Comparison of ENCODE assay signal across 1 cellular context in the genomic region with DNA sequence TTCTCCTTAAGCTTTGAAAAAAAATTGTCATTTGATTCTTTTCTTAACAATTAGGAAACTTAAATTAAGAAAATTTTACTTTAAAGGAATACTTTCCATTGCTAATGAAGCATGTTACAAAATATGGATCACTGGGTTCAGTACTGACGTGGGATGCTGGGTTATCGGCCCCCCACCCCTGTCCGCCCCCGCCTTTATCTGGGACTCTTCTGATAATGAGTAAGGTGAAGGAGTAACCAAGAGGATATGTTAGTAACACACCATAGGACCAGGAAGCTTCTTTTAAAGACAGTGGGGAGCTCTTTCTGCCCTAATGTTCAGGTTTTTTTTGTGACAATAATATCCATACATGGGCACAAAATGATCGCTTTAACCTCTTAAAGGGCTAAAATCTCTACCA.
TF ChIP-seq lines count a peak whose summit lies in the region.

No MANE protein-coding gene starts in this region.

TF ChIP-seq in K562, 482 proteins besides CTCF, POLR2A, EP300 and RAD21 (continued from another document):
- TF ChIP-seq, protein P1, sequence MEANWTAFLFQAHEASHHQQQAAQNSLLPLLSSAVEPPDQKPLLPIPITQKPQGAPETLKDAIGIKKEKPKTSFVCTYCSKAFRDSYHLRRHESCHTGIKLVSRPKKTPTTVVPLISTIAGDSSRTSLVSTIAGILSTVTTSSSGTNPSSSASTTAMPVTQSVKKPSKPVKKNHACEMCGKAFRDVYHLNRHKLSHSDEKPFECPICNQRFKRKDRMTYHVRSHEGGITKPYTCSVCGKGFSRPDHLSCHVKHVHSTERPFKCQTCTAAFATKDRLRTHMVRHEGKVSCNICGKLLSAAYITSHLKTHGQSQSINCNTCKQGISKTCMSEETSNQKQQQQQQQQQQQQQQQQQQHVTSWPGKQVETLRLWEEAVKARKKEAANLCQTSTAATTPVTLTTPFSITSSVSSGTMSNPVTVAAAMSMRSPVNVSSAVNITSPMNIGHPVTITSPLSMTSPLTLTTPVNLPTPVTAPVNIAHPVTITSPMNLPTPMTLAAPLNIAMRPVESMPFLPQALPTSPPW (CRISPR knock-in tag; IDR thresholded peaks at IDR 0.05): peak; percentile 56
- TF ChIP-seq CREM (IDR thresholded peaks at IDR 0.05; ENCODE audit: low read depth) (peak; percentile 52), TCF3 (CRISPR knock-in tag; IDR thresholded peaks at IDR 0.05) (peak; percentile 30; the same call in 1 of the 2 replicates), CBFA2T2 (conservative IDR thresholded peaks at IDR 0.05) (0 out of 2 replicates have a peak, but pooled peaks have one; percentile 13), CEBPB (tag; IDR thresholded peaks at IDR 0.05) (no peak), PCBP1 (IDR thresholded peaks at IDR 0.05; ENCODE audit: low read depth, low read length, poor library complexity, severe bottlenecking) (no peak), CBFA2T3 (IDR thresholded peaks at IDR 0.05) (peak; percentile 56), SUPT5H (IDR thresholded peaks at IDR 0.05) (no peak), MECOM (CRISPR knock-in tag; IDR thresholded peaks at IDR 0.05) (no peak), ARID1B (IDR thresholded peaks at IDR 0.05) (peak; percentile 28; the same call in 1 of the 2 replicates), EGR1 (conservative IDR thresholded peaks at IDR 0.05) (peak; percentile 95), JUND (IDR thresholded peaks at IDR 0.05; ENCODE audit: borderline replicate concordance, low read depth, low read length) (no peak), JUND (tag; IDR thresholded peaks at IDR 0.05; ENCODE audit: borderline replicate concordance, low read depth, low read length) (no peak), MAFG (tag; conservative IDR thresholded peaks at IDR 0.05) (no peak), ZSCAN32 (CRISPR knock-in tag; IDR thresholded peaks at IDR 0.05) (no peak), POLR3G (IDR thresholded peaks at IDR 0.05; ENCODE audit: extremely low read depth, insufficient read length, insufficient replicate concordance) (no peak)
- TF ChIP-seq, protein P2, sequence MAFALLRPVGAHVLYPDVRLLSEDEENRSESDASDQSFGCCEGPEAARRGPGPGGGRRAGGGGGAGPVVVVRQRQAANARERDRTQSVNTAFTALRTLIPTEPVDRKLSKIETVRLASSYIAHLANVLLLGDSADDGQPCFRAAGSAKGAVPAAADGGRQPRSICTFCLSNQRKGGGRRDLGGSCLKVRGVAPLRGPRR (CRISPR knock-in tag; IDR thresholded peaks at IDR 0.05): no peak
- TF ChIP-seq, protein P3, sequence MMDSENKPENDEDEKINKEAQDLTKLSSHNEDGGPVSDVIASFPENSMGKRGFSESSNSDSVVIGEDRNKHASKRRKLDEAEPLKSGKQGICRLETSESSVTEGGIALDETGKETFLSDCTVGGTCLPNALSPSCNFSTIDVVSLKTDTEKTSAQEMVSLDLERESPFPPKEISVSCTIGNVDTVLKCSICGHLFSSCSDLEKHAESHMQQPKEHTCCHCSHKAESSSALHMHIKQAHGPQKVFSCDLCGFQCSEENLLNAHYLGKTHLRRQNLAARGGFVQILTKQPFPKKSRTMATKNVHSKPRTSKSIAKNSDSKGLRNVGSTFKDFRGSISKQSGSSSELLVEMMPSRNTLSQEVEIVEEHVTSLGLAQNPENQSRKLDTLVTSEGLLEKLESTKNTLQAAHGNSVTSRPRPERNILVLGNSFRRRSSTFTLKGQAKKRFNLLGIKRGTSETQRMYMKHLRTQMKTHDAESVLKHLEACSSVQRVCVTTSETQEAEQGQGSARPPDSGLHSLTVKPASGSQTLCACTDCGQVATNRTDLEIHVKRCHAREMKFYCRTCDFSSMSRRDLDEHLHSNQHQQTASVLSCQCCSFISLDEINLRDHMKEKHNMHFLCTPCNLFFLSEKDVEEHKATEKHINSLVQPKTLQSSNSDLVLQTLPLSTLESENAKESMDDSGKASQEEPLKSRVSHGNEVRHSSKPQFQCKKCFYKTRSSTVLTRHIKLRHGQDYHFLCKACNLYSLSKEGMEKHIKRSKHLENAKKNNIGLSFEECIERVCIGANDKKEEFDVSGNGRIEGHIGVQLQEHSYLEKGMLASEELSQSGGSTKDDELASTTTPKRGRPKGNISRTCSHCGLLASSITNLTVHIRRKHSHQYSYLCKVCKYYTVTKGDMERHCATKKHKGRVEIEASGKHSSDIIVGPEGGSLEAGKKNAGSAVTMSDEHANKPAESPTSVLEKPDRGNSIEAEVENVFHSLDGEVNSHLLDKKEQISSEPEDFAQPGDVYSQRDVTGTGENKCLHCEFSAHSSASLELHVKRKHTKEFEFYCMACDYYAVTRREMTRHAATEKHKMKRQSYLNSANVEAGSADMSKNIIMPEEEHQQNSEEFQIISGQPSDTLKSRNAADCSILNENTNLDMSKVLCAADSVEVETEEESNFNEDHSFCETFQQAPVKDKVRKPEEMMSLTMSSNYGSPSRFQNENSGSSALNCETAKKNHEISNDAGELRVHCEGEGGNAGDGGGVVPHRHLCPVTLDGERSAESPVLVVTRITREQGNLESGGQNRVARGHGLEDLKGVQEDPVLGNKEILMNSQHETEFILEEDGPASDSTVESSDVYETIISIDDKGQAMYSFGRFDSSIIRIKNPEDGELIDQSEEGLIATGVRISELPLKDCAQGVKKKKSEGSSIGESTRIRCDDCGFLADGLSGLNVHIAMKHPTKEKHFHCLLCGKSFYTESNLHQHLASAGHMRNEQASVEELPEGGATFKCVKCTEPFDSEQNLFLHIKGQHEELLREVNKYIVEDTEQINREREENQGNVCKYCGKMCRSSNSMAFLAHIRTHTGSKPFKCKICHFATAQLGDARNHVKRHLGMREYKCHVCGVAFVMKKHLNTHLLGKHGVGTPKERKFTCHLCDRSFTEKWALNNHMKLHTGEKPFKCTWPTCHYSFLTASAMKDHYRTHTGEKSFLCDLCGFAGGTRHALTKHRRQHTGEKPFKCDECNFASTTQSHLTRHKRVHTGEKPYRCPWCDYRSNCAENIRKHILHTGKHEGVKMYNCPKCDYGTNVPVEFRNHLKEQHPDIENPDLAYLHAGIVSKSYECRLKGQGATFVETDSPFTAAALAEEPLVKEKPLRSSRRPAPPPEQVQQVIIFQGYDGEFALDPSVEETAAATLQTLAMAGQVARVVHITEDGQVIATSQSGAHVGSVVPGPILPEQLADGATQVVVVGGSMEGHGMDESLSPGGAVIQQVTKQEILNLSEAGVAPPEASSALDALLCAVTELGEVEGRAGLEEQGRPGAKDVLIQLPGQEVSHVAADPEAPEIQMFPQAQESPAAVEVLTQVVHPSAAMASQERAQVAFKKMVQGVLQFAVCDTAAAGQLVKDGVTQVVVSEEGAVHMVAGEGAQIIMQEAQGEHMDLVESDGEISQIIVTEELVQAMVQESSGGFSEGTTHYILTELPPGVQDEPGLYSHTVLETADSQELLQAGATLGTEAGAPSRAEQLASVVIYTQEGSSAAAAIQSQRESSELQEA (IDR thresholded peaks at IDR 0.05; ENCODE audit: low read depth): no peak
